1 cellular context compared by ENCODE assay signal in the genomic region with DNA sequence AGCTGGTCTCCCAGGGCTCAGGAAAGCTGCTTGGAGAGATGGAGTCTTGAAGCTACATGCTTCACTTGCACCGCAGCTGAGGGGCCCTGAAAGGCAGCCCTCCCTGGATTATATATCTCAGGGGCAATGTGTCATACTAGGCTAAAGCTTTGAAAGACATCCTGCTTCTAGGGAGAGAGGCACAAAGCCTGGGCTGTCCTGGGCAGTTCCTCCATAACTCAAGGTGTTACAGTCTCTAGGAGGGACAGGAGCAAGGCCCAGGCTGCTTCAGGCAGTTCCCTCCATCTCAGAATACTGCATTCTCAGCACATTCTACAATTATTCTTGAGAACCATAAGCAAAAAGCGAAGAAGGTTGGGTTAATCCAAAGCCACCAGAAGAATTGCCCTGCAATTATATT.
TF ChIP-seq lines count a peak whose summit lies in the region.

No MANE protein-coding gene starts in this region.

TF ChIP-seq in HepG2, 621 proteins besides CTCF, POLR2A, EP300 and RAD21:
- TF ChIP-seq MAFK (conservative IDR thresholded peaks at IDR 0.05 in 1 of 2, IDR thresholded peaks at IDR 0.05 in 1 of 2; ENCODE audit: low read length in 2 of 2): peak; percentile 77 to 81
- TF ChIP-seq ZNF530 (CRISPR knock-in tag; IDR thresholded peaks at IDR 0.05; ENCODE audit: low read depth): no peak
- TF ChIP-seq STAG1 (CRISPR knock-in tag; IDR thresholded peaks at IDR 0.05): no peak
- TF ChIP-seq MAFF (IDR thresholded peaks at IDR 0.05; ENCODE audit: low read depth, low read length): peak; percentile 57
- no peak for TF ChIP-seq GZF1 (CRISPR knock-in tag; IDR thresholded peaks at IDR 0.05)
